In genomic region chr1:204254031-204254661, GRCh38 we compare ENCODE assay signal across 11 cellular contexts. TPM values are rescaled to one million over a fixed set of nuclear protein-coding genes. Genes with fewer than 3 reads are reported as not detected.
DNase-seq lines count a peak whose midpoint lies in the region; FAIRE-seq and TF ChIP-seq lines count a peak whose summit lies in the region.
"Had no signal": no experiment of that assay in that cellular context is flagged by ENCODE, and none has a peak within 500 bp of the region (broad histone marks: within the 10 kb centered on the region; RNA-seq: fewer than 3 reads in every experiment).

No MANE protein-coding gene starts in this region.

- H2BK15ac ChIP-seq in mesenchymal stem cell (ENCODE audit: low read depth, poor library complexity, severe bottlenecking) = no peak overlapping the region

- peak; percentile 85 for DNase-seq in AG10803 (ENCODE audit: low read depth)
- DNase-seq in NB4 (ENCODE audit: low read depth) = peak; percentile 48
- DNase-seq in epithelial cell of proximal tubule (ENCODE audit: low read depth) = peak; percentile 82
- DNase-seq in mesenchymal stem cell = peak; percentile 90
- no peak for DNase-seq in GM13976 (ENCODE audit: low spot score)
- DNase-seq in activated CD4-positive, alpha-beta T cell treated with anti-CD3 and anti-CD28 coated beads for 48 hours = no peak
- DNase-seq in GM19240 (ENCODE audit: insufficient read length, low spot score) = no peak
- no peak for DNase-seq in frontal cortex (ENCODE audit: low spot score in 2 of 2)
- DNase-seq: activated T-cell treated with anti-CD3 and anti-CD28 coated beads, Interleukin-2, amount 50 U/mL, for 24 hours; effector CD8-positive, alpha-beta T cell; NCI-H1105 had no signal

- in situ Hi-C loops in GM13976 (cut with MboI; ENCODE audit: low sequenced_read_pairs, unreplicated experiment) = no loop called here

- H2BK12ac ChIP-seq in mesenchymal stem cell (ENCODE audit: low read length in 2 of 2) = peak overlapping the region in 1 of 2 experiments; percentile 68

- no peak overlapping the region for H3K4me2 ChIP-seq in mesenchymal stem cell (ENCODE audit: low read length, poor library complexity, severe bottlenecking)

- peak overlapping the region in 1 of 2 experiments; percentile 23 for H3K14ac ChIP-seq in mesenchymal stem cell (ENCODE audit: low read length in 2 of 2)

- H3K18ac ChIP-seq in mesenchymal stem cell (ENCODE audit: low read depth in 1 of 2, low read length in 2 of 2) = peak overlapping the region; percentile 66 to 69

- 77% methylated on average over 7 of the region's 7 CpGs for WGBS in mesenchymal stem cell

- peak overlapping the region; percentile 68 for H4K91ac ChIP-seq in mesenchymal stem cell (ENCODE audit: low read length)

- no peak overlapping the region for H3K27ac ChIP-seq in mesenchymal stem cell (ENCODE audit: low read length, poor library complexity, severe bottlenecking)

- TF ChIP-seq POLR2A in NB4 (IDR thresholded peaks at IDR 0.05; ENCODE audit: extremely low read depth, insufficient read length) = no peak

- no peak overlapping the region for H2AK5ac ChIP-seq in mesenchymal stem cell (ENCODE audit: low read length, severe bottlenecking)

- H3K36me3 ChIP-seq in mesenchymal stem cell (ENCODE audit: control insufficient read depth in 1 of 2, insufficient read depth in 2 of 2, low read depth in 1 of 2, low read length in 2 of 2) = no peaks in the 10 kb centered on the region

- H3K9me3 ChIP-seq in mesenchymal stem cell (ENCODE audit: control insufficient read depth, low read length) = no peaks in the 10 kb centered on the region

- H4K8ac ChIP-seq in mesenchymal stem cell (ENCODE audit: low read length) = peak overlapping the region; percentile 67

- H3K4me3 ChIP-seq in AG10803 (ENCODE audit: low read length) (no peak overlapping the region), NB4 (ENCODE audit: low read depth, low read length) (no peak overlapping the region), epithelial cell of proximal tubule (ENCODE audit: low read depth, low read length) (no peak overlapping the region), mesenchymal stem cell (ENCODE audit: insufficient read depth in 1 of 2, low read depth in 1 of 2, low read length in 2 of 2) (no peak overlapping the region)

- H2BK120ac ChIP-seq in mesenchymal stem cell (ENCODE audit: low read depth, low read length) = no peak overlapping the region

- H3K23ac ChIP-seq in mesenchymal stem cell (ENCODE audit: low read length in 2 of 2) = no peak overlapping the region

- peaks cover 11 to 20% of the 10 kb centered on the region in 2 experiments for H3K27me3 ChIP-seq in mesenchymal stem cell (ENCODE audit: control insufficient read depth in 1 of 2, insufficient read depth in 1 of 2, low read length in 2 of 2)

- H2AFZ ChIP-seq in mesenchymal stem cell (ENCODE audit: low read depth, low read length) = no peak overlapping the region

- no peak overlapping the region for H3K9ac ChIP-seq in mesenchymal stem cell (ENCODE audit: low read length)

- no peak overlapping the region for H3K4ac ChIP-seq in mesenchymal stem cell (ENCODE audit: low read depth in 1 of 2, low read length in 2 of 2)

- no peaks in the 10 kb centered on the region for H3K79me1 ChIP-seq in mesenchymal stem cell (replicated peaks; ENCODE audit: low read length, poor library complexity, severe bottlenecking)

- peaks cover 1% of the 10 kb centered on the region for H3K4me1 ChIP-seq in mesenchymal stem cell (ENCODE audit: control insufficient read depth, insufficient read depth, low read depth, low read length)

- TF ChIP-seq CTCF in AG10803 (conservative IDR thresholded peaks at IDR 0.05; ENCODE audit: low read length) (no peak), NB4 (IDR thresholded peaks at IDR 0.05; ENCODE audit: low read depth, low read length) (no peak), epithelial cell of proximal tubule (conservative IDR thresholded peaks at IDR 0.05; ENCODE audit: low read depth, low read length) (no peak), GM13976 (IDR thresholded peaks at IDR 0.05; ENCODE audit: borderline replicate concordance, control extremely low read depth, extremely low read depth, insufficient read depth, missing control alignments) (no peak)

- FAIRE-seq in frontal cortex (lab: Jason Lieb, UNC) = no peak

- H2BK5ac ChIP-seq in mesenchymal stem cell (ENCODE audit: low read depth, low read length, poor library complexity, severe bottlenecking) = no peak overlapping the region

RNA-seq across cellular contexts. Expression of gene GOLT1A, which starts 40.4 kb away (rescaled TPM):
- total RNA-seq in epithelial cell of proximal tubule (1.7 and 3.0 TPM in 2 replicates), frontal cortex (0.41 TPM)
- not detected for polyA plus RNA-seq in mesenchymal stem cell (2013, experiment 1 of 2)
- not detected for polyA plus RNA-seq in mesenchymal stem cell (2013, experiment 2 of 2)

RNA-seq across cellular contexts. Expression of gene KISS1, which starts 57.9 kb away (rescaled TPM):
- total RNA-seq in epithelial cell of proximal tubule (24.7 and 111 TPM in 2 replicates), frontal cortex (not detected)
- polyA plus RNA-seq in mesenchymal stem cell (2013, experiment 1 of 2) = 0.08 TPM
- 0.22 TPM for polyA plus RNA-seq in mesenchymal stem cell (2013, experiment 2 of 2)

Comparison
In these comparisons a context has a peak if more than half of its experiments do, and no peak if none do; other contexts are left out.
1. DNase-seq: peak in AG10803 (single experiment), NB4 (single experiment), epithelial cell of proximal tubule (single experiment) and mesenchymal stem cell (single experiment); none in GM13976 (single experiment), activated CD4-positive, alpha-beta T cell treated with anti-CD3 and anti-CD28 coated beads for 48 hours (single experiment), GM19240 (single experiment) and frontal cortex (0 of 2).
2. RNA of gene KISS1, which starts 57.9 kb away (total RNA-seq): 24.7 to 111 TPM in epithelial cell of proximal tubule; not detected in frontal cortex (single experiment); every median in the first group is over 10 times any median in the second.